Comparison of ENCODE assay signal across 12 cellular contexts in genomic region chr11:105032495-105032894, GRCh38. TPM values are rescaled to one million over a fixed set of nuclear protein-coding genes. Genes with fewer than 3 reads are reported as not detected.
DNase-seq lines count a peak whose midpoint lies in the region; ATAC-seq and TF ChIP-seq lines count a peak whose summit lies in the region.
"Had no signal": no experiment of that assay in that cellular context is flagged by ENCODE, and none has a peak within 500 bp of the region (broad histone marks: within the 10 kb centered on the region; RNA-seq: fewer than 3 reads in every experiment).

No MANE protein-coding gene starts in this region.

- H3K9me3 Mint-ChIP-seq in T-cell = no peaks in the 10 kb centered on the region

- intact Hi-C loops in left ventricle myocardium inferior (cut with micrococcal nuclease) = no loop called here
- intact Hi-C loops in left ventricle myocardium superior (cut with micrococcal nuclease) = no loop called here

- H3K4me1 Mint-ChIP-seq in T-cell = peaks cover 64 to 80% (median 80%) of the 10 kb centered on the region in 3 donors

- no peak for TF ChIP-seq CTCF in left ventricle myocardium inferior (IDR thresholded peaks at IDR 0.05; ENCODE audit: borderline replicate concordance)

- H3K36me3 Mint-ChIP-seq in T-cell = peaks cover 57% of the 10 kb centered on the region

- POLR2A ChIA-PET in T-cell (lab: Charles Lee) = interaction anchor here in 1 of 2 donors (0.6 kb wide), 2 partner anchors 43 to 48 kb away, joined by 3 to 5 read pairs; no protein-coding TSS in a partner anchor

- no peaks in the 10 kb centered on the region for H3K27me3 ChIP-seq in left ventricle myocardium inferior (ENCODE audit: low read depth)

- H3K4me3 ChIP-seq in left ventricle myocardium inferior = peak overlapping the region; percentile 64
- H3K4me3 ChIP-seq: SK-N-MC had no signal

- H3K4me1 ChIP-seq in left ventricle myocardium inferior = peaks cover 33% of the 10 kb centered on the region

- H3K4me3 Mint-ChIP-seq in T-cell = peak overlapping the region; percentile 89 to 94 (median 93)

- CTCF ChIA-PET in T-cell (lab: Charles Lee) = no interaction called here

- no peak for DNase-seq in left ventricle myocardium inferior
- DNase-seq in left ventricle myocardium superior = no peak
- DNase-seq in T-cell = no peak
- peak; percentile 49 for DNase-seq in medulla oblongata (ENCODE audit: extremely low spot score)
- DNase-seq in kidney glomerular epithelial cell (lab: John Stamatoyannopoulos, UW) = no peak
- no peak for DNase-seq in NCI-H748 treated with DMSO at 0.1 percent for 48 hours (lab: John Stamatoyannopoulos, UW)
- DNase-seq: cortex of kidney; NCI-H1436 treated with DMSO at 0.1 percent for 48 hours; stimulated activated CD4-positive, alpha-beta T cell treated with anti-CD3 and anti-CD28 coated beads, Interleukin-2, amount 100 ng/mL, for 48 hours had no signal

- H3K27me3 Mint-ChIP-seq in T-cell = no peaks in the 10 kb centered on the region

- H3K36me3 ChIP-seq in left ventricle myocardium inferior = peaks cover 32% of the 10 kb centered on the region

- H3K27ac Mint-ChIP-seq in T-cell = peak overlapping the region; percentile 63 to 99

- H3K9me3 ChIP-seq in left ventricle myocardium inferior (replicated peaks) = no peaks in the 10 kb centered on the region

- ATAC-seq in left ventricle myocardium superior (no peak), T-cell (replicated peaks in 1 of 4) (no peak), HG02884 (IDR thresholded peaks at IDR 0.05; ENCODE audit: unreplicated experiment) (no peak), GM21619 (IDR thresholded peaks at IDR 0.05; ENCODE audit: unreplicated experiment) (no peak)

- no peak overlapping the region for H3K27ac ChIP-seq in left ventricle myocardium inferior (replicated peaks)
- H3K27ac ChIP-seq: SK-N-MC had no signal

RNA-seq across cellular contexts. Expression of gene CASP1, which starts 2.4 kb away (rescaled TPM):
- total RNA-seq in left ventricle myocardium inferior = 11.8 TPM
- total RNA-seq in left ventricle myocardium superior = 11.3 TPM
- total RNA-seq in T-cell = 10 to 100 TPM; 45.5 to 69.7 (median 53.3) TPM

RNA-seq across cellular contexts. Expression of gene CASP5, which starts 9.5 kb away (rescaled TPM):
- total RNA-seq in left ventricle myocardium inferior (not detected), left ventricle myocardium superior (not detected), T-cell (under 1 TPM in 1 of 5 donors, not detected in 4; 0.38 TPM)

RNA-seq across cellular contexts. Expression of gene CARD16, which starts 12.6 kb away (rescaled TPM):
- 8.3 TPM for total RNA-seq in left ventricle myocardium inferior
- total RNA-seq in left ventricle myocardium superior = 10.9 TPM
- 10 to 100 TPM; 39.0 to 52.3 (median 44.9) TPM for total RNA-seq in T-cell
